ENCODE assay signal across 16 cellular contexts in the genomic region with DNA sequence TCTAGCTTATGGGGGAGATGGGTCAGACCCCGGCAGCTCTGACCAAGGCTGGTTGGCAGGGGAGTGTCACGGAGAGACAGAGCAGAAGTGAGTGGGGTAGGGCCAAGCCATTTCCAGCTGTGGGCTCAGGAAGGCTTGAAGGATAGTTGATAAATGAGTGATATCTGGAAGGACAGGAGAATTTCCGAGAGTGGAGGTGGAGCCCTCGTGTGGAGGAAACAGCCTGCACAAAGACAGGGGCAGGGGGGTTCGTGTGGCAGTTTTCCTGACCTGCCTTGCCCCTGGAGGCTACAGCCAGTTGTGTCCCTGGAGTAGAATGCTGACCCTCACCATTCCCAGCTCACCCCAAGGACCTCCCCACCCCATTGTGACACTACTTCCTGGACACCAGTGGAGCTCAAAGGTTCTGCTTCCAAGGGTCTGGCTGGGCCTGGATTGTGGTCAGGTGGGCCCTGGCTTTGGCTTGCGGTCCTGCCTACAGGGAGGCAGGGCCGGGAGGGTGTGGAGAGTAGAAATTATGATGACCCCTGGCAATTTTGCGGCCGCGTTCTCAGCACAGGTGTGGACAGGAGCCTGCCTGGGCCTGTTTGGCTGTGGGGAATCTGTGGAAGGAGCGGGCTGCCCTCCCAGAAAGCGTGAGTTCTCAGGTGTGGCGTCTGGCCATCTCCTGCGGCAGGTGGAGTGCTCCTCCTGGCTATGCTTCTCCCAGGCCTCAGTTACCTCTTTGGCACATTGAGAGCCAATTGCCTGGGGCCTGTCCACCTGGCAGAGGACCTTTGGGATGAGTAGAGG. TPM values are rescaled to one million over a fixed set of nuclear protein-coding genes. Genes with fewer than 3 reads are reported as not detected.
DNase-seq lines count a peak whose midpoint lies in the region; ATAC-seq, FAIRE-seq and TF ChIP-seq lines count a peak whose summit lies in the region.
"Had no signal": no experiment of that assay in that cellular context is flagged by ENCODE, and none has a peak within 500 bp of the region (broad histone marks: within the 10 kb centered on the region; RNA-seq: fewer than 3 reads in every experiment).

A gene with protein sequence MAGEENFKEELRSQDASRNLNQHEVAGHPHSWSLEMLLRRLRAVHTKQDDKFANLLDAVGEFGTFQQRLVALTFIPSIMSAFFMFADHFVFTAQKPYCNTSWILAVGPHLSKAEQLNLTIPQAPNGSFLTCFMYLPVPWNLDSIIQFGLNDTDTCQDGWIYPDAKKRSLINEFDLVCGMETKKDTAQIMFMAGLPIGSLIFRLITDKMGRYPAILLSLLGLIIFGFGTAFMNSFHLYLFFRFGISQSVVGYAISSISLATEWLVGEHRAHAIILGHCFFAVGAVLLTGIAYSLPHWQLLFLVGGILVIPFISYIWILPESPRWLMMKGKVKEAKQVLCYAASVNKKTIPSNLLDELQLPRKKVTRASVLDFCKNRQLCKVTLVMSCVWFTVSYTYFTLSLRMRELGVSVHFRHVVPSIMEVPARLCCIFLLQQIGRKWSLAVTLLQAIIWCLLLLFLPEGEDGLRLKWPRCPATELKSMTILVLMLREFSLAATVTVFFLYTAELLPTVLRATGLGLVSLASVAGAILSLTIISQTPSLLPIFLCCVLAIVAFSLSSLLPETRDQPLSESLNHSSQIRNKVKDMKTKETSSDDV (plus strand): TSS at position 400 of the 792 bp plus-strand sequence. CDS start 23,733 bp downstream, outside the sequence.

- H3K27ac ChIP-seq in HepG2 (ENCODE audit: extremely low read length, insufficient read depth, low read length) (no peak within 1 kb of the TSS), right lobe of liver (no peak within 1 kb of the TSS), OCI-LY1 (ENCODE audit: low read depth, low read length, poor library complexity, severe bottlenecking) (no peak within 1 kb of the TSS), suprapubic skin (peak within 1 kb of the TSS; percentile 8), ascending aorta (no peak within 1 kb of the TSS), small intestine (ENCODE audit: low read depth in 1 of 2, low read length in 1 of 2) (no peak within 1 kb of the TSS)
- H3K27ac ChIP-seq: psoas muscle, tibial artery had no signal

- TF ChIP-seq CTCF in HepG2 (CRISPR knock-in tag; IDR thresholded peaks at IDR 0.05), result peak; percentile 65
- no peak for TF ChIP-seq CTCF in right lobe of liver (IDR thresholded peaks at IDR 0.05)
- peak; percentile 45 for TF ChIP-seq CTCF in OCI-LY1 (IDR thresholded peaks at IDR 0.05; ENCODE audit: low read length)
- TF ChIP-seq CTCF in suprapubic skin (IDR thresholded peaks at IDR 0.05), result no peak
- TF ChIP-seq CTCF in ascending aorta (IDR thresholded peaks at IDR 0.05), result no peak

- H3K4me2 ChIP-seq in HepG2 (ENCODE audit: low read depth, low read length) (no peak within 1 kb of the TSS), OCI-LY1 (ENCODE audit: low read length) (no peak within 1 kb of the TSS)

- H3K4me1 ChIP-seq in HepG2 (ENCODE audit: insufficient read depth, low read length) (no peaks in the 10 kb centered on the region), right lobe of liver (no peaks in the 10 kb centered on the region), OCI-LY1 (ENCODE audit: insufficient read depth, low read length, severe bottlenecking) (no peaks in the 10 kb centered on the region), suprapubic skin (no peaks in the 10 kb centered on the region), ascending aorta (no peaks in the 10 kb centered on the region), small intestine (ENCODE audit: control insufficient read depth in 2 of 2, insufficient read depth in 1 of 2, low read depth in 1 of 2, low read length in 1 of 2) (no peaks in the 10 kb centered on the region)
- H3K4me1 ChIP-seq: psoas muscle, tibial artery had no signal

- H3K27me3 ChIP-seq in HepG2 (ENCODE audit: control insufficient read depth in 1 of 2, insufficient read depth in 2 of 2, low read length in 2 of 2), result peaks cover 0 to 19% of the 10 kb centered on the region in 2 experiments; a peak in 3 of 5 replicates
- H3K27me3 ChIP-seq in right lobe of liver, result no peaks in the 10 kb centered on the region
- no peaks in the 10 kb centered on the region for H3K27me3 ChIP-seq in OCI-LY1 (ENCODE audit: insufficient read depth, low read length)
- H3K27me3 ChIP-seq in suprapubic skin, result no peaks in the 10 kb centered on the region
- H3K27me3 ChIP-seq in ascending aorta, result no peaks in the 10 kb centered on the region
- no peaks in the 10 kb centered on the region for H3K27me3 ChIP-seq in small intestine (ENCODE audit: control insufficient read depth in 2 of 2, insufficient read depth in 2 of 2, low read length in 2 of 2)
- H3K27me3 ChIP-seq: tibial artery had no signal

- TF ChIP-seq RAD21 in HepG2 (CRISPR knock-in tag; IDR thresholded peaks at IDR 0.05), result peak; percentile 25; the same call in 1 of the 2 replicates

- in situ Hi-C loops in HepG2 (cut with HindIII; ENCODE audit: extremely low pct_ligation_motif_present, low pct_unique_long_range_greater_than_20kb), result no loop called here

- no peaks in the 10 kb centered on the region for H3F3A ChIP-seq in OCI-LY1 (ENCODE audit: insufficient read depth, low read length)

- TF ChIP-seq EP300 in HepG2 (IDR thresholded peaks at IDR 0.05; ENCODE audit: low read depth in 2 of 2, low read length in 2 of 2) (no peak), HepG2 (CRISPR knock-in tag; IDR thresholded peaks at IDR 0.05; ENCODE audit: borderline replicate concordance) (no peak), suprapubic skin (IDR thresholded peaks at IDR 0.05) (no peak)

- H3K79me2 ChIP-seq in HepG2 (ENCODE audit: insufficient read depth, low read length) (no peaks in the 10 kb centered on the region), OCI-LY1 (ENCODE audit: insufficient read depth, low read length) (no peaks in the 10 kb centered on the region)

- ATAC-seq in HepG2 (peak; percentile 89), right lobe of liver (no peak)
- ATAC-seq: psoas muscle had no signal

- no peak within 1 kb of the TSS for H3K9ac ChIP-seq in HepG2 (ENCODE audit: insufficient read depth, low read depth, low read length)
- H3K9ac ChIP-seq in OCI-LY1 (ENCODE audit: low read length), result no peak within 1 kb of the TSS

- no peaks in the 10 kb centered on the region for H3K9me2 ChIP-seq in OCI-LY1 (ENCODE audit: low read depth, low read length)

- TF ChIP-seq POLR2A in HepG2 (IDR thresholded peaks at IDR 0.05; ENCODE audit: insufficient read depth in 1 of 2, low read depth in 2 of 2, low read length in 2 of 2), result no peak
- TF ChIP-seq POLR2A in right lobe of liver (IDR thresholded peaks at IDR 0.05), result no peak
- TF ChIP-seq POLR2A in erythroblast (IDR thresholded peaks at IDR 0.05; ENCODE audit: low read length), result no peak
- no peak for TF ChIP-seq POLR2A in suprapubic skin (IDR thresholded peaks at IDR 0.05)

- H3K36me3 ChIP-seq in HepG2 (replicated peaks in 1 of 2; ENCODE audit: control insufficient read depth in 1 of 2, insufficient read depth in 2 of 2, low read length in 2 of 2) (no peaks in the 10 kb centered on the region), right lobe of liver (no peaks in the 10 kb centered on the region), OCI-LY1 (ENCODE audit: insufficient read depth, low read length) (no peaks in the 10 kb centered on the region), suprapubic skin (no peaks in the 10 kb centered on the region), ascending aorta (peaks cover 0 to 5% of the 10 kb centered on the region in 2 donors), small intestine (ENCODE audit: control insufficient read depth in 2 of 2, insufficient read depth in 2 of 2, low read length in 2 of 2) (no peaks in the 10 kb centered on the region)

- H2AFZ ChIP-seq in HepG2 (ENCODE audit: low read length), result no peak within 1 kb of the TSS
- no peak within 1 kb of the TSS for H2AFZ ChIP-seq in OCI-LY1 (ENCODE audit: low read length)

- BruUV-seq in HepG2 (replicated peaks; lab: Mats Ljungman, UMichigan), result no TSS peak

- POLR2A ChIA-PET in HepG2 (lab: Yijun Ruan, JAX), result interaction anchor here (0.9 kb wide), 1 partner anchor 145 kb away, joined by 3 read pairs; a partner anchor contains a TSS

- H4K20me1 ChIP-seq in HepG2 (ENCODE audit: insufficient read depth, low read length) (no peaks in the 10 kb centered on the region), OCI-LY1 (ENCODE audit: insufficient read depth, low read length) (no peaks in the 10 kb centered on the region)

- CTCF ChIA-PET in HepG2 (lab: Yijun Ruan, JAX; ENCODE audit: low intra/inter-chr PET ratio, low total read pairs), result no interaction called here

- intact Hi-C loops in HepG2 (cut with micrococcal nuclease; ENCODE audit: unreplicated experiment) (loop anchor here (1.0 kb wide), 3 partner anchors 145 to 277 kb away; a partner anchor contains a TSS), right lobe of liver (cut with DNase I) (no loop called here), ascending aorta (cut with DNase I) (no loop called here)

- no peak for FAIRE-seq in HepG2 (lab: Jason Lieb, UNC)
- no peak for FAIRE-seq in small intestine (lab: Jason Lieb, UNC)
- FAIRE-seq: astrocyte, GM19239 had no signal

- no peak within 1 kb of the TSS for H3K4me3 ChIP-seq in HepG2 (replicated peaks in 1 of 3; ENCODE audit: insufficient read depth in 1 of 3, low read depth in 2 of 3, low read length in 3 of 3)
- no peak within 1 kb of the TSS for H3K4me3 ChIP-seq in right lobe of liver
- no peak within 1 kb of the TSS for H3K4me3 ChIP-seq in OCI-LY1 (ENCODE audit: low read depth, low read length, poor library complexity, severe bottlenecking)
- H3K4me3 ChIP-seq in suprapubic skin, result no peak within 1 kb of the TSS
- H3K4me3 ChIP-seq in ascending aorta, result no peak within 1 kb of the TSS
- no peak within 1 kb of the TSS for H3K4me3 ChIP-seq in small intestine (ENCODE audit: low read depth in 1 of 2, low read length in 2 of 2)
- H3K4me3 ChIP-seq: psoas muscle, tibial artery had no signal

- DNase-seq in HepG2 (ENCODE audit: low spot score) (peak; percentile 16), right lobe of liver (no peak), erythroblast (lab: John Stamatoyannopoulos, UW) (peak; percentile 8), suprapubic skin (ENCODE audit: low spot score in 2 of 2) (no peak), NCI-H146 (lab: John Stamatoyannopoulos, UW) (no peak), ascending aorta (ENCODE audit: low spot score in 2 of 2) (no peak), small intestine (no peak)
- DNase-seq: Karpas-422, NCI-H1436 treated with DMSO at 0.1 percent for 48 hours, NCI-H524, psoas muscle, tibial artery had no signal

- WGBS in HepG2 (ENCODE audit: low lambda C conversion rate), result 37% methylated on average over 12 of the region's 14 CpGs
- 95% methylated on average over 6 of the region's 14 CpGs for WGBS in right lobe of liver (ENCODE audit: insufficient coverage, low coverage, low lambda C conversion rate, missing lambda C conversion rate)
- WGBS in suprapubic skin, result 75% methylated on average over 12 of the region's 14 CpGs
- WGBS in small intestine, 3 donors, result 88 to 94% (median 89%) methylated on average over 14 of the region's 14 CpGs

- no peaks in the 10 kb centered on the region for H3K9me3 ChIP-seq in HepG2 (ENCODE audit: low read length)
- no peaks in the 10 kb centered on the region for H3K9me3 ChIP-seq in right lobe of liver
- no peaks in the 10 kb centered on the region for H3K9me3 ChIP-seq in OCI-LY1 (ENCODE audit: low read length)
- H3K9me3 ChIP-seq in suprapubic skin, result no peaks in the 10 kb centered on the region
- H3K9me3 ChIP-seq in ascending aorta, result no peaks in the 10 kb centered on the region
- H3K9me3 ChIP-seq in small intestine (ENCODE audit: control insufficient read depth, low read depth), result no peaks in the 10 kb centered on the region
- H3K9me3 ChIP-seq: psoas muscle, tibial artery had no signal

RNA-seq across cellular contexts. Expression of the gene that starts here (rescaled TPM):
- total RNA-seq in HepG2 (2016; rRNA removed; fragmentation: Illumina TruSeq; extraction: Trizol), result not detected in 2 replicates
- total RNA-seq in HepG2 (2016; cell fraction: cytosol; rRNA removed; fragmentation: Illumina TruSeq; extraction: Trizol; ENCODE audit: low read depth), result not detected in 2 replicates
- total RNA-seq in HepG2 (2016; cell fraction: insoluble cytoplasmic fraction; rRNA removed; fragmentation: Illumina TruSeq; extraction: Trizol), result not detected in 2 replicates
- total RNA-seq in HepG2 (2016; cell fraction: membrane; rRNA removed; fragmentation: Illumina TruSeq; extraction: Trizol), result not detected in 2 replicates
- not detected in 2 replicates for total RNA-seq in HepG2 (2016; cell fraction: nucleus; rRNA removed; fragmentation: Illumina TruSeq; extraction: Trizol)
- polyA plus RNA-seq in HepG2 (2011; rRNA removed), result 0.03 TPM in 1 of 2 replicates, not detected in the other
- polyA plus RNA-seq in HepG2 (2011; cell fraction: cytosol; rRNA removed), result not detected in 2 replicates
- polyA plus RNA-seq in HepG2 (2011; cell fraction: nucleus; rRNA removed), result 0.10 TPM in 1 of 2 replicates, not detected in the other
- polyA plus RNA-seq in HepG2 (2012), result not detected in 2 replicates
- not detected in 2 replicates for polyA plus RNA-seq in HepG2 (2016; cell fraction: cytosol; fragmentation: Illumina TruSeq; extraction: Trizol; ENCODE audit: low read depth)
- not detected in 2 replicates for polyA plus RNA-seq in HepG2 (2016; cell fraction: insoluble cytoplasmic fraction; fragmentation: Illumina TruSeq; extraction: Trizol; ENCODE audit: low read depth)
- polyA plus RNA-seq in HepG2 (2016; cell fraction: membrane; fragmentation: Illumina TruSeq; extraction: Trizol; ENCODE audit: low read depth), result not detected in 2 replicates
- polyA plus RNA-seq in HepG2 (2016; cell fraction: nucleus; fragmentation: Illumina TruSeq; extraction: Trizol; ENCODE audit: insufficient read depth, low read depth), result not detected in 2 replicates
- not detected in 2 replicates for polyA minus RNA-seq in HepG2 (2011; rRNA and poly(A)+ RNA removed; ENCODE audit: low replicate concordance)
- polyA minus RNA-seq in HepG2 (2011; cell fraction: cytosol; rRNA and poly(A)+ RNA removed), result not detected in 2 replicates
- polyA minus RNA-seq in HepG2 (2011; cell fraction: nucleus; rRNA and poly(A)+ RNA removed), result not detected in 2 replicates
- under 1 TPM in 3 of 6 experiments, not detected in 3; 0.12 to 0.29 (median 0.12) TPM for total RNA-seq in right lobe of liver
- under 1 TPM in 1 of 4 donors, not detected in 3; 0.64 TPM for total RNA-seq in suprapubic skin
- total RNA-seq in ascending aorta, result not detected
- under 1 TPM in 2 of 3 donors, not detected in 1; 0.04 to 0.27 TPM for polyA plus RNA-seq in small intestine
- total RNA-seq: activated T-helper 2 cell treated with anti-CD3 and anti-CD28 coated beads, Interferon-gamma antibody, Interleukin-2, Interleukin-4, amounts not matched to agents 10 μg/mL and 5 μg/mL and 100 μg/mL, durations not matched to agents 14 hours and 24 hours and 36 hours had no signal

Comparison
In these comparisons a context has a peak if more than half of its experiments do, and no peak if none do; other contexts are left out.
1. CTCF ChIP-seq: peak in HepG2 (single experiment) and OCI-LY1 (single experiment); none in right lobe of liver (0 of 4), suprapubic skin (0 of 2) and ascending aorta (0 of 3).
2. Peak in DNase-seq and ATAC-seq in HepG2; RNA of the gene not detected or under 1 TPM.
3. DNase-seq: peak in erythroblast (2 of 2); none in right lobe of liver (0 of 3), suprapubic skin (0 of 2), NCI-H146 (single experiment), ascending aorta (0 of 2) and small intestine (single experiment).